14 cellular contexts compared by ENCODE assay signal in the genomic region with DNA sequence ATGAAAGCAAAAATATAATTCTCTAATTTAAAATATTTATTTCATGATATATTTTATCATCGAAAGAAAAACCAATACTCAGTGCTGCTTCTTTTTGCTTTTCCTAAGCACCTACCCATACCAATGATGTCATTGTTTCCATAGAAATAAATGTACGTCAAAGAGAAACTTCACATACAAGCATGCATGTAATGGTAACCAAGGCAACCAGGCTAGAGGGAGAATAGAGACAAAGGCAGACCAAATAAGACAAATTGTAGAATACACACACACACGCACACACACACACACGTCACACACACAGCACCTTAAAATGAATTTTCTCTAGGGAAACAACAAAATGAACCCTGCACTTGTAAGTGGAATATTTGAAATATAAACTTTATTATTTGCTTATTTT.
DNase-seq lines count a peak whose midpoint lies in the region; ATAC-seq, FAIRE-seq and TF ChIP-seq lines count a peak whose summit lies in the region.
"Had no signal": no experiment of that assay in that cellular context is flagged by ENCODE, and none has a peak within 500 bp of the region (broad histone marks: within the 10 kb centered on the region; RNA-seq: fewer than 3 reads in every experiment).

No MANE protein-coding gene starts in this region.

- no peak overlapping the region for H3K27ac ChIP-seq in K562 (ENCODE audit: extremely low read depth, low read depth, low read length)
- no peak overlapping the region for H3K27ac ChIP-seq in esophagus squamous epithelium
- H3K27ac ChIP-seq: ovary had no signal

- intact Hi-C loops in K562 (cut with micrococcal nuclease) (no loop called here), esophagus squamous epithelium (cut with DNase I) (no loop called here)

- TF ChIP-seq POLR2A in K562 (conservative IDR thresholded peaks at IDR 0.05) (no peak), esophagus squamous epithelium (IDR thresholded peaks at IDR 0.05) (no peak)

- POLR2A ChIA-PET in K562 (lab: Yijun Ruan, JAX): no interaction called here

- ATAC-seq in K562: no peak

- no peak for TF ChIP-seq RAD21 in K562 (CRISPR knock-in tag; conservative IDR thresholded peaks at IDR 0.05 in 1 of 2, IDR thresholded peaks at IDR 0.05 in 1 of 2)

- H3K4me3 ChIP-seq in K562 (no peak overlapping the region), foreskin fibroblast (ENCODE audit: low read depth in 1 of 2, low read length in 2 of 2) (no peak overlapping the region), esophagus squamous epithelium (no peak overlapping the region)
- H3K4me3 ChIP-seq: lung, ovary had no signal

- no peak overlapping the region for H2AFZ ChIP-seq in K562 (ENCODE audit: low read depth, low read length)

- DNase-seq in NCI-H82 (lab: John Stamatoyannopoulos, UW): peak; percentile 3
- DNase-seq in NCI-H82 treated with DMSO at 0.1 percent for 48 hours (lab: John Stamatoyannopoulos, UW; ENCODE audit: unreplicated experiment): no peak
- peak; percentile 91 for DNase-seq in NCI-H2081 treated with DMSO at 0.1 percent for 48 hours (lab: John Stamatoyannopoulos, UW)
- no peak for DNase-seq in K562 (ENCODE audit: extremely low read depth in 1 of 4, low spot score in 3 of 4)
- peak; percentile 36 for DNase-seq in putamen (ENCODE audit: low spot score)
- DNase-seq in CD1c-positive myeloid dendritic cell (ENCODE audit: extremely low spot score): no peak
- no peak for DNase-seq in foreskin fibroblast
- no peak for DNase-seq in esophagus squamous epithelium (lab: John Stamatoyannopoulos, UW)
- DNase-seq: NCI-H524 treated with DMSO at 0.1 percent for 48 hours; ovary; stimulated activated CD8-positive, alpha-beta memory T cell treated with anti-CD3 and anti-CD28 coated beads, Interleukin-4, amount 100 ng/mL, for 48 hours had no signal

- H3K9me3 ChIP-seq in K562 (replicated peaks; ENCODE audit: control insufficient read depth, insufficient read depth, low read depth, low read length) (no peaks in the 10 kb centered on the region), esophagus squamous epithelium (no peaks in the 10 kb centered on the region)
- H3K9me3 ChIP-seq: ovary had no signal

- H3K9ac ChIP-seq in K562 (ENCODE audit: insufficient read depth in 1 of 2, low read depth in 2 of 2, low read length in 2 of 2): no peak overlapping the region

- H3K36me3 ChIP-seq in K562 (ENCODE audit: control insufficient read depth, insufficient read depth, low read length) (0 out of 3 replicates have a peak, but pooled peaks cover 2% of the 10 kb centered on the region), esophagus squamous epithelium (peaks cover 0 to 13% (median 0%) of the 10 kb centered on the region in 3 donors)
- H3K36me3 ChIP-seq: ovary had no signal

- in situ Hi-C loops in K562 (cut with MboI): no loop called here

- H3K27me3 ChIP-seq in K562 (ENCODE audit: control insufficient read depth in 2 of 2, insufficient read depth in 2 of 2, low read length in 2 of 2) (no peaks in the 10 kb centered on the region), esophagus squamous epithelium (no peaks in the 10 kb centered on the region)
- H3K27me3 ChIP-seq: ovary had no signal

- H3K4me1 ChIP-seq in K562 (replicated peaks in 1 of 2; ENCODE audit: control insufficient read depth in 2 of 2, insufficient read depth in 2 of 2, low read length in 2 of 2): no peaks in the 10 kb centered on the region
- H3K4me1 ChIP-seq in esophagus squamous epithelium: peaks cover 0 to 12% (median 0%) of the 10 kb centered on the region in 3 donors

- H4K20me1 ChIP-seq in K562 (replicated peaks; ENCODE audit: control insufficient read depth, insufficient read depth, low read length): no peaks in the 10 kb centered on the region

- H3K79me2 ChIP-seq in K562 (ENCODE audit: control insufficient read depth, insufficient read depth, low read length): no peaks in the 10 kb centered on the region

- no TSS peak for BruUV-seq in K562 (replicated peaks; lab: Mats Ljungman, UMichigan)

- no peak for TF ChIP-seq CTCF in K562 (IDR thresholded peaks at IDR 0.05 in 2 of 3, conservative IDR thresholded peaks at IDR 0.05 in 1 of 3; ENCODE audit: insufficient read depth in 2 of 3, low read depth in 1 of 3, low read length in 3 of 3)
- TF ChIP-seq CTCF in foreskin fibroblast (IDR thresholded peaks at IDR 0.05; ENCODE audit: low read depth, low read length): no peak
- no peak for TF ChIP-seq CTCF in esophagus squamous epithelium (IDR thresholded peaks at IDR 0.05)

- CTCF ChIA-PET in K562 (lab: Yijun Ruan, JAX; ENCODE audit: low intra/inter-chr PET ratio): no interaction called here

- TF ChIP-seq EP300 in K562 (IDR thresholded peaks at IDR 0.05; ENCODE audit: low read length): no peak

- no peaks in the 10 kb centered on the region for H3K9me1 ChIP-seq in K562 (ENCODE audit: control insufficient read depth, insufficient read depth, low read length)

- WGBS in K562 (ENCODE audit: insufficient coverage, low coverage, missing lambda C conversion rate): 78% methylated on average over 4 of the region's 4 CpGs
- WGBS in esophagus squamous epithelium, 2 donors: 76 to 78% methylated on average over 4 of the region's 4 CpGs

- FAIRE-seq in K562 (lab: Jason Lieb, UNC): no peak
- FAIRE-seq: A204.1, urothelium cell line had no signal

- no peak overlapping the region for H3K4me2 ChIP-seq in K562 (ENCODE audit: insufficient read depth, low read length)

TF ChIP-seq in K562, 482 proteins besides CTCF, POLR2A, EP300 and RAD21:
- TF ChIP-seq HNRNPUL1 (IDR thresholded peaks at IDR 0.05; ENCODE audit: low read length) (no peak), DACH1 (IDR thresholded peaks at IDR 0.05; ENCODE audit: partially characterized antibody) (no peak), RFX1 (IDR thresholded peaks at IDR 0.05) (peak; percentile 77), IFI16 (CRISPR knock-in tag; IDR thresholded peaks at IDR 0.05) (no peak), ZNF77 (CRISPR knock-in tag; IDR thresholded peaks at IDR 0.05) (no peak), ZFPM2 (CRISPR knock-in tag; IDR thresholded peaks at IDR 0.05) (no peak)
- TF ChIP-seq, protein P1, sequence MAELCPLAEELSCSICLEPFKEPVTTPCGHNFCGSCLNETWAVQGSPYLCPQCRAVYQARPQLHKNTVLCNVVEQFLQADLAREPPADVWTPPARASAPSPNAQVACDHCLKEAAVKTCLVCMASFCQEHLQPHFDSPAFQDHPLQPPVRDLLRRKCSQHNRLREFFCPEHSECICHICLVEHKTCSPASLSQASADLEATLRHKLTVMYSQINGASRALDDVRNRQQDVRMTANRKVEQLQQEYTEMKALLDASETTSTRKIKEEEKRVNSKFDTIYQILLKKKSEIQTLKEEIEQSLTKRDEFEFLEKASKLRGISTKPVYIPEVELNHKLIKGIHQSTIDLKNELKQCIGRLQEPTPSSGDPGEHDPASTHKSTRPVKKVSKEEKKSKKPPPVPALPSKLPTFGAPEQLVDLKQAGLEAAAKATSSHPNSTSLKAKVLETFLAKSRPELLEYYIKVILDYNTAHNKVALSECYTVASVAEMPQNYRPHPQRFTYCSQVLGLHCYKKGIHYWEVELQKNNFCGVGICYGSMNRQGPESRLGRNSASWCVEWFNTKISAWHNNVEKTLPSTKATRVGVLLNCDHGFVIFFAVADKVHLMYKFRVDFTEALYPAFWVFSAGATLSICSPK (IDR thresholded peaks at IDR 0.05; ENCODE audit: borderline replicate concordance): no peak
- TF ChIP-seq, protein P2, sequence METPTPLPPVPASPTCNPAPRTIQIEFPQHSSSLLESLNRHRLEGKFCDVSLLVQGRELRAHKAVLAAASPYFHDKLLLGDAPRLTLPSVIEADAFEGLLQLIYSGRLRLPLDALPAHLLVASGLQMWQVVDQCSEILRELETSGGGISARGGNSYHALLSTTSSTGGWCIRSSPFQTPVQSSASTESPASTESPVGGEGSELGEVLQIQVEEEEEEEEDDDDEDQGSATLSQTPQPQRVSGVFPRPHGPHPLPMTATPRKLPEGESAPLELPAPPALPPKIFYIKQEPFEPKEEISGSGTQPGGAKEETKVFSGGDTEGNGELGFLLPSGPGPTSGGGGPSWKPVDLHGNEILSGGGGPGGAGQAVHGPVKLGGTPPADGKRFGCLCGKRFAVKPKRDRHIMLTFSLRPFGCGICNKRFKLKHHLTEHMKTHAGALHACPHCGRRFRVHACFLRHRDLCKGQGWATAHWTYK (CRISPR knock-in tag; IDR thresholded peaks at IDR 0.05): no peak

Comparison
In these comparisons a context has a peak if more than half of its experiments do, and no peak if none do; other contexts are left out.
1. DNase-seq: peak in NCI-H82 (single experiment), NCI-H2081 treated with DMSO at 0.1 percent for 48 hours (single experiment) and putamen (single experiment); none in NCI-H82 treated with DMSO at 0.1 percent for 48 hours (single experiment), K562 (0 of 4), CD1c-positive myeloid dendritic cell (single experiment), foreskin fibroblast (0 of 2) and esophagus squamous epithelium (single experiment).